In genomic region chr16:57514891-57515600, GRCh38 we compare ENCODE assay signal across 1 cellular context.
TF ChIP-seq lines count a peak whose summit lies in the region.

No MANE protein-coding gene starts in this region.

TF ChIP-seq in H1, 55 proteins besides CTCF, POLR2A, EP300 and RAD21:
- TF ChIP-seq SIRT6 (IDR thresholded peaks at IDR 0.05; ENCODE audit: low read length) (no peak), KDM5A (IDR thresholded peaks at IDR 0.05; ENCODE audit: low read length) (no peak), GTF2F1 (IDR thresholded peaks at IDR 0.05; ENCODE audit: borderline replicate concordance, low read depth, low read length) (no peak), NANOG (IDR thresholded peaks at IDR 0.05; ENCODE audit: insufficient read depth, low read depth, low read length, poor library complexity, severe bottlenecking) (no peak), JUN (IDR thresholded peaks at IDR 0.05; ENCODE audit: low read depth, low read length) (no peak), CBX5 (IDR thresholded peaks at IDR 0.05; ENCODE audit: low read depth, low read length) (no peak), CREB1 (IDR thresholded peaks at IDR 0.05) (no peak), CHD1 (IDR thresholded peaks at IDR 0.05; ENCODE audit: low read depth, low read length) (no peak), KDM4A (IDR thresholded peaks at IDR 0.05; ENCODE audit: low read depth, low read length, severe bottlenecking) (no peak), JUND (IDR thresholded peaks at IDR 0.05; ENCODE audit: low read length) (no peak), MAFK (IDR thresholded peaks at IDR 0.05; ENCODE audit: low read depth, low read length) (no peak), ATF2 (IDR thresholded peaks at IDR 0.05; ENCODE audit: low read length) (no peak), RXRA (IDR thresholded peaks at IDR 0.05; ENCODE audit: insufficient read depth, low read depth, low read length) (no peak)
TF ChIP-seq in H1: peak in this region for 0.
